Comparison of ENCODE assay signal across 26 cellular contexts in genomic region chr16:56633535-56633934, GRCh38. TPM values are rescaled to one million over a fixed set of nuclear protein-coding genes. Genes with fewer than 3 reads are reported as not detected.
A peak's percentile ranks its signal among the peaks of the same experiment; 100 is the strongest.
DNase-seq lines count a peak whose midpoint lies in the region; ATAC-seq, FAIRE-seq and TF ChIP-seq lines count a peak whose summit lies in the region.
"Had no signal": no experiment of that assay in that cellular context is flagged by ENCODE, and none has a peak within 500 bp of the region (broad histone marks: within the 10 kb centered on the region; RNA-seq: fewer than 3 reads in every experiment).

No MANE protein-coding gene starts in this region.

- TF ChIP-seq CTCF in esophagus squamous epithelium (IDR thresholded peaks at IDR 0.05) (no peak), gastrocnemius medialis (IDR thresholded peaks at IDR 0.05 in 4 of 5, conservative IDR thresholded peaks at IDR 0.05 in 1 of 5) (no peak)

- 59 to 74% methylated on average over 4 to 7 of the region's 7 CpGs for WGBS in esophagus squamous epithelium, 2 donors

- H3K27ac ChIP-seq in esophagus squamous epithelium (peak overlapping the region in 3 of 4 donors; percentile 13 to 87 (median 76)), gastrocnemius medialis (peak overlapping the region in 3 of 4 donors; percentile 74 to 76 (median 75))

- no peaks in the 10 kb centered on the region for H3K27me3 ChIP-seq in adipocyte (replicated peaks; ENCODE audit: control insufficient read depth, insufficient read depth, low read length)
- peaks cover 0 to 73% (median 8%) of the 10 kb centered on the region in 4 donors for H3K27me3 ChIP-seq in esophagus squamous epithelium
- H3K27me3 ChIP-seq in gastrocnemius medialis = peaks cover 0 to 7% (median 6%) of the 10 kb centered on the region in 3 donors

- H3K9me3 ChIP-seq in adipocyte (ENCODE audit: control insufficient read depth, low read length) (no peaks in the 10 kb centered on the region), esophagus squamous epithelium (no peaks in the 10 kb centered on the region), gastrocnemius medialis (no peaks in the 10 kb centered on the region)

- peak overlapping the region; percentile 84 for H3K4me3 ChIP-seq in adipocyte (ENCODE audit: low read length)
- H3K4me3 ChIP-seq in esophagus squamous epithelium = peak overlapping the region in 3 of 4 donors; percentile 51 to 71 (median 55)
- H3K4me3 ChIP-seq in gastrocnemius medialis = peak overlapping the region in 3 of 4 donors; percentile 59 to 61 (median 60)

- in situ Hi-C loops in gastrocnemius medialis (cut with MboI; ENCODE audit: low sequenced_read_pairs in 4 of 4) = no loop called here

- peaks cover 13% of the 10 kb centered on the region for H3K4me1 ChIP-seq in adipocyte (ENCODE audit: control insufficient read depth, insufficient read depth, low read length)
- peaks cover 16 to 57% (median 22%) of the 10 kb centered on the region in 3 donors for H3K4me1 ChIP-seq in esophagus squamous epithelium
- peaks cover 4 to 9% of the 10 kb centered on the region in 2 donors for H3K4me1 ChIP-seq in gastrocnemius medialis

- ATAC-seq in gastrocnemius medialis = no peak
- no peak for ATAC-seq in GM19467 (IDR thresholded peaks at IDR 0.05; ENCODE audit: unreplicated experiment)
- ATAC-seq: effector memory CD8-positive, alpha-beta T cell; T-cell had no signal

- no peaks in the 10 kb centered on the region for H3K36me3 ChIP-seq in adipocyte (ENCODE audit: control insufficient read depth, insufficient read depth, low read length, severe bottlenecking)
- H3K36me3 ChIP-seq in esophagus squamous epithelium = no peaks in the 10 kb centered on the region
- H3K36me3 ChIP-seq in gastrocnemius medialis = no peaks in the 10 kb centered on the region

- intact Hi-C loops in esophagus squamous epithelium (cut with DNase I) (no loop called here), gastrocnemius medialis (cut with DNase I; ENCODE audit: low total_unique reads) (no loop called here)

- TF ChIP-seq POLR2A in esophagus squamous epithelium (IDR thresholded peaks at IDR 0.05) (no peak), gastrocnemius medialis (IDR thresholded peaks at IDR 0.05) (no peak)

- no peak for DNase-seq in adipocyte (ENCODE audit: low read depth)
- no peak for DNase-seq in esophagus squamous epithelium (lab: John Stamatoyannopoulos, UW)
- DNase-seq in gastrocnemius medialis = no peak
- DNase-seq in urothelium cell line (ENCODE audit: low spot score) = no peak
- DNase-seq in stimulated activated naive CD4-positive, alpha-beta T cell treated with Interleukin-2 at 50 U/mL for 16 hours (lab: John Stamatoyannopoulos, UW) = no peak
- DNase-seq: activated CD4-positive, alpha-beta T cell treated with anti-CD3 and anti-CD28 coated beads for 1 hour; activated CD8-positive, alpha-beta memory T cell treated with anti-CD3 and anti-CD28 coated beads for 24 hours; activated naive CD4-positive, alpha-beta T cell treated with anti-CD3 and anti-CD28 coated beads, Interleukin-2, amount 50 U/mL, for 16 hours; activated T-cell treated with anti-CD3 and anti-CD28 coated beads, Interleukin-2, amount 50 U/mL, for 48 hours; effector memory CD8-positive, alpha-beta T cell; HCEC 1CT; KG1; MV-4-11; NCI-H1930; NCI-H2227 treated with DMSO at 0.1 percent for 48 hours; NCI-H748 treated with DMSO at 0.1 percent for 48 hours; SHP77; stimulated activated CD8-positive, alpha-beta memory T cell treated with anti-CD3 and anti-CD28 coated beads, Interleukin-4, amount 100 ng/mL, for 48 hours; T-cell had no signal

- FAIRE-seq in urothelium cell line (lab: Jason Lieb, UNC) = no peak
- FAIRE-seq: astrocyte, TTC549 had no signal

- no peak overlapping the region for H3K9ac ChIP-seq in adipocyte (ENCODE audit: low read length)

RNA-seq across cellular contexts. Expression of gene MT1M, which starts 1.1 kb away (rescaled TPM):
- total RNA-seq in esophagus squamous epithelium (1 to 10 TPM in 2 of 4 donors, under 1 TPM in 1, not detected in 1; 0.57 to 7.4 (median 4.8) TPM), gastrocnemius medialis (1 to 10 TPM in 3 of 4 donors, not detected in 1; 5.3 to 10.0 (median 7.3) TPM)
- total RNA-seq: astrocyte, cerebellum, glomerular endothelial cell, HT-29, T-cell had no signal

RNA-seq across cellular contexts. Expression of gene MT1A, which starts 4.9 kb away (rescaled TPM):
- total RNA-seq in esophagus squamous epithelium (10 to 100 TPM in 1 of 4 donors, 1 to 10 TPM in 2, not detected in 1; 3.3 to 34.2 (median 5.3) TPM), gastrocnemius medialis (10 to 100 TPM in 3 of 4 donors, not detected in 1; 17.3 to 34.9 (median 20.2) TPM)
- total RNA-seq: astrocyte, cerebellum, glomerular endothelial cell, T-cell, temporal lobe had no signal

RNA-seq across cellular contexts. Expression of gene MT1E, which starts 8.0 kb away (rescaled TPM):
- 100 to 1,000 TPM in 1 of 4 donors, 10 to 100 TPM in 3; 52.4 to 106 (median 88.7) TPM for total RNA-seq in esophagus squamous epithelium
- 100 to 1,000 TPM in 3 of 4 donors, 10 to 100 TPM in 1; 63.0 to 434 (median 267) TPM for total RNA-seq in gastrocnemius medialis

RNA-seq across cellular contexts. Expression of gene MT1B, which starts 18.2 kb away (rescaled TPM):
- total RNA-seq in esophagus squamous epithelium (not detected), gastrocnemius medialis (not detected)
- total RNA-seq: astrocyte, cerebellum, glomerular endothelial cell, HT-29, T-cell, temporal lobe had no signal

RNA-seq across cellular contexts. Expression of gene MT1F, which starts 24.2 kb away (rescaled TPM):
- total RNA-seq in esophagus squamous epithelium (1 to 10 TPM in 3 of 4 donors, not detected in 1; 2.8 to 4.2 (median 2.9) TPM), gastrocnemius medialis (1 to 10 TPM in 1 of 4 donors, not detected in 3; 3.2 TPM)
- total RNA-seq: astrocyte, glomerular endothelial cell had no signal
